ENCODE assay signal across 8 cellular contexts in genomic region chrX:57929373-57929772, GRCh38. TPM values are rescaled to one million over a fixed set of nuclear protein-coding genes. Genes with fewer than 3 reads are reported as not detected.
A peak's percentile ranks its signal among the peaks of the same experiment; 100 is the strongest.
DNase-seq lines count a peak whose midpoint lies in the region; ATAC-seq and TF ChIP-seq lines count a peak whose summit lies in the region.

No MANE protein-coding gene starts in this region.

- H3K9me3 ChIP-seq in adrenal gland (replicated peaks in 1 of 3): no peaks in the 10 kb centered on the region
- H3K9me3 ChIP-seq in testis: no peaks in the 10 kb centered on the region

- peak; percentile 27 to 54 (median 50) for TF ChIP-seq CTCF in adrenal gland (IDR thresholded peaks at IDR 0.05)
- TF ChIP-seq CTCF in testis (IDR thresholded peaks at IDR 0.05): no peak

- DNase-seq in DMS53 treated with DMSO at 0.1 percent for 48 hours (lab: John Stamatoyannopoulos, UW; ENCODE audit: unreplicated experiment): peak; percentile 31
- no peak for DNase-seq in adrenal gland
- DNase-seq in lung microvascular endothelial cell (ENCODE audit: low read depth in 2 of 2): peak; percentile 54 to 63
- DNase-seq in DMS79 treated with DMSO at 0.1 percent for 48 hours (lab: John Stamatoyannopoulos, UW): no peak
- no peak for DNase-seq in testis
- DNase-seq in foreskin melanocyte: no peak

- no peaks in the 10 kb centered on the region for H3K36me3 ChIP-seq in adrenal gland (replicated peaks in 1 of 2)
- H3K36me3 ChIP-seq in testis (ENCODE audit: low read depth, missing control alignments): no peaks in the 10 kb centered on the region

- H3K4me3 ChIP-seq in adrenal gland (no peak overlapping the region), testis (no peak overlapping the region)

- H3K4me1 ChIP-seq in adrenal gland (replicated peaks in 1 of 2): no peaks in the 10 kb centered on the region
- no peaks in the 10 kb centered on the region for H3K4me1 ChIP-seq in testis

- intact Hi-C loops in adrenal gland (cut with DNase I): loop anchor here (2.0 to 10.0 kb wide), 2 partner anchors 109 to 115 kb away; no protein-coding TSS in a partner anchor
- intact Hi-C loops in testis (cut with DNase I; ENCODE audit: low total_unique reads): no loop called here

- H3K27ac ChIP-seq in adrenal gland (no peak overlapping the region), testis (no peak overlapping the region)

- peak; percentile 63 for ATAC-seq in HG02885 (IDR thresholded peaks at IDR 0.05; ENCODE audit: poor library complexity, unreplicated experiment)
- ATAC-seq in HG02981 (IDR thresholded peaks at IDR 0.05; ENCODE audit: unreplicated experiment): no peak

- TF ChIP-seq POLR2A in adrenal gland (IDR thresholded peaks at IDR 0.05) (no peak), testis (IDR thresholded peaks at IDR 0.05) (no peak)

- no peaks in the 10 kb centered on the region for H3K27me3 ChIP-seq in adrenal gland
- no peaks in the 10 kb centered on the region for H3K27me3 ChIP-seq in testis

RNA-seq across cellular contexts. Expression of gene ZXDA, which starts 19.1 kb away (rescaled TPM):
- 1 to 10 TPM; 3.4 to 9.4 (median 6.2) TPM for total RNA-seq in adrenal gland
- 1 to 10 TPM in 1 of 3 donors, under 1 TPM in 2; 0.47 to 2.1 (median 0.72) TPM for polyA plus RNA-seq in adrenal gland
- total RNA-seq in lung microvascular endothelial cell: 6.1 and 11.1 TPM in 2 replicates
- total RNA-seq in testis: 1 to 10 TPM; 4.7 to 5.2 TPM
- polyA plus RNA-seq in testis (ENCODE audit: insufficient read depth, low read depth, low replicate concordance): 1.4 TPM

Comparison
In these comparisons a context has a peak if more than half of its experiments do, and no peak if none do; other contexts are left out.
1. DNase-seq: peak in DMS53 treated with DMSO at 0.1 percent for 48 hours (single experiment) and lung microvascular endothelial cell (2 of 2); none in adrenal gland (0 of 7), DMS79 treated with DMSO at 0.1 percent for 48 hours (single experiment), testis (single experiment) and foreskin melanocyte (single experiment).
2. CTCF ChIP-seq: peak in adrenal gland (6 of 6); none in testis (0 of 3).